10 cellular contexts compared by ENCODE assay signal in genomic region chr17:66469088-66469442, GRCh38.
DNase-seq lines count a peak whose midpoint lies in the region; ATAC-seq and TF ChIP-seq lines count a peak whose summit lies in the region.
"Had no signal": no experiment of that assay in that cellular context is flagged by ENCODE, and none has a peak within 500 bp of the region (broad histone marks: within the 10 kb centered on the region; RNA-seq: fewer than 3 reads in every experiment).

No MANE protein-coding gene starts in this region.

- H3K27me3 Mint-ChIP-seq in activated naive CD4-positive, alpha-beta T cell treated with anti-CD3 and anti-CD28 coated beads, Interleukin-2, amount 10 ng/mL, durations not matched to agents 7 days and 5 days = no peaks in the 10 kb centered on the region
- H3K27me3 Mint-ChIP-seq in activated naive CD4-positive, alpha-beta T cell treated with anti-CD3 and anti-CD28 coated beads for 36 hours (ENCODE audit: low read depth) = no peaks in the 10 kb centered on the region
- H3K27me3 Mint-ChIP-seq in activated naive CD8-positive, alpha-beta T cell = no peaks in the 10 kb centered on the region

- H3K9me3 Mint-ChIP-seq in activated naive CD4-positive, alpha-beta T cell treated with anti-CD3 and anti-CD28 coated beads, Interleukin-2, amount 10 ng/mL, durations not matched to agents 7 days and 5 days = no peaks in the 10 kb centered on the region
- no peaks in the 10 kb centered on the region for H3K9me3 Mint-ChIP-seq in activated naive CD4-positive, alpha-beta T cell treated with anti-CD3 and anti-CD28 coated beads for 36 hours
- no peaks in the 10 kb centered on the region for H3K9me3 Mint-ChIP-seq in activated naive CD8-positive, alpha-beta T cell (ENCODE audit: low read depth)
- H3K9me3 Mint-ChIP-seq: activated T-cell treated with anti-CD3 and anti-CD28 coated beads, Interleukin-2, amount 50 U/mL, for 4 hours had no signal

- H3K36me3 ChIP-seq in gastroesophageal sphincter = no peaks in the 10 kb centered on the region

- no peak for TF ChIP-seq POLR2A in gastroesophageal sphincter (IDR thresholded peaks at IDR 0.05)

- intact Hi-C loops in activated naive CD4-positive, alpha-beta T cell treated with anti-CD3 and anti-CD28 coated beads for 36 hours (cut with micrococcal nuclease) = loop anchor here (5.0 kb wide), 1 partner anchor 1347 kb away; no protein-coding TSS in a partner anchor

- H3K4me3 Mint-ChIP-seq in activated naive CD4-positive, alpha-beta T cell treated with anti-CD3 and anti-CD28 coated beads, Interleukin-2, amount 10 ng/mL, durations not matched to agents 7 days and 5 days = no peak overlapping the region
- H3K4me3 Mint-ChIP-seq in activated naive CD4-positive, alpha-beta T cell treated with anti-CD3 and anti-CD28 coated beads for 36 hours = no peak overlapping the region
- no peak overlapping the region for H3K4me3 Mint-ChIP-seq in activated naive CD8-positive, alpha-beta T cell
- H3K4me3 Mint-ChIP-seq: activated T-cell treated with anti-CD3 and anti-CD28 coated beads, Interleukin-2, amount 50 U/mL, for 4 hours had no signal

- H3K36me3 Mint-ChIP-seq in activated naive CD4-positive, alpha-beta T cell treated with anti-CD3 and anti-CD28 coated beads, Interleukin-2, amount 10 ng/mL, durations not matched to agents 7 days and 5 days = peaks cover 26% of the 10 kb centered on the region
- H3K36me3 Mint-ChIP-seq in activated naive CD4-positive, alpha-beta T cell treated with anti-CD3 and anti-CD28 coated beads for 36 hours (ENCODE audit: low read depth) = peaks cover 2% of the 10 kb centered on the region
- peaks cover 10% of the 10 kb centered on the region for H3K36me3 Mint-ChIP-seq in activated naive CD8-positive, alpha-beta T cell

- H3K27ac ChIP-seq in temporal lobe (ENCODE audit: low read depth, low read length) = peak overlapping the region; percentile 27
- peak overlapping the region in 2 of 4 donors; percentile 59 to 75 for H3K27ac ChIP-seq in gastroesophageal sphincter
- H3K27ac ChIP-seq: KMS-11 had no signal

- ATAC-seq in GM19455 (IDR thresholded peaks at IDR 0.05; ENCODE audit: unreplicated experiment) (no peak), gastroesophageal sphincter (no peak), GM18907 (IDR thresholded peaks at IDR 0.05; ENCODE audit: unreplicated experiment) (no peak)
- ATAC-seq: activated T-cell treated with anti-CD3 and anti-CD28 coated beads, Interleukin-2, amount 50 U/mL, for 4 hours had no signal

- H3K4me1 Mint-ChIP-seq in activated naive CD4-positive, alpha-beta T cell treated with anti-CD3 and anti-CD28 coated beads, Interleukin-2, amount 10 ng/mL, durations not matched to agents 7 days and 5 days = peaks cover 60% of the 10 kb centered on the region
- H3K4me1 Mint-ChIP-seq in activated naive CD4-positive, alpha-beta T cell treated with anti-CD3 and anti-CD28 coated beads for 36 hours (ENCODE audit: low read depth) = peaks cover 71% of the 10 kb centered on the region
- peaks cover 79% of the 10 kb centered on the region for H3K4me1 Mint-ChIP-seq in activated naive CD8-positive, alpha-beta T cell (ENCODE audit: low read depth)

- no peaks in the 10 kb centered on the region for H3K9me3 ChIP-seq in gastroesophageal sphincter

- H3K27ac Mint-ChIP-seq in activated naive CD4-positive, alpha-beta T cell treated with anti-CD3 and anti-CD28 coated beads, Interleukin-2, amount 10 ng/mL, durations not matched to agents 7 days and 5 days = peak overlapping the region; percentile 54
- H3K27ac Mint-ChIP-seq in activated naive CD4-positive, alpha-beta T cell treated with anti-CD3 and anti-CD28 coated beads for 36 hours = no peak overlapping the region
- peak overlapping the region; percentile 95 for H3K27ac Mint-ChIP-seq in activated naive CD8-positive, alpha-beta T cell

- DNase-seq in activated naive CD4-positive, alpha-beta T cell treated with anti-CD3 and anti-CD28 coated beads, Interleukin-2, amount 10 ng/mL, durations not matched to agents 7 days and 5 days = no peak
- no peak for DNase-seq in activated naive CD4-positive, alpha-beta T cell treated with anti-CD3 and anti-CD28 coated beads for 36 hours
- peak; percentile 49 for DNase-seq in left kidney (ENCODE audit: low read depth, low spot score)
- DNase-seq: activated T-cell treated with anti-CD3 and anti-CD28 coated beads, Interleukin-2, amount 50 U/mL, for 4 hours had no signal

- TF ChIP-seq CTCF in gastroesophageal sphincter (IDR thresholded peaks at IDR 0.05) = no peak

- WGBS in gastroesophageal sphincter (ENCODE audit: low coverage in 1 of 2), 2 donors = 49% methylated on average over 3 of the region's 3 CpGs

- peaks cover 0 to 48% (median 24%) of the 10 kb centered on the region in 3 donors for H3K4me1 ChIP-seq in gastroesophageal sphincter

- H3K27me3 ChIP-seq in gastroesophageal sphincter = no peaks in the 10 kb centered on the region

- TF ChIP-seq EP300 in gastroesophageal sphincter (IDR thresholded peaks at IDR 0.05) = no peak

- H3K4me3 ChIP-seq in gastroesophageal sphincter = no peak overlapping the region

- CTCF ChIA-PET in activated naive CD4-positive, alpha-beta T cell treated with anti-CD3 and anti-CD28 coated beads, Interleukin-2, amount 10 ng/mL, durations not matched to agents 7 days and 5 days (lab: Charles Lee) = interaction anchor here (0.8 kb wide), 1 partner anchor 98 kb away, joined by 4 read pairs; no protein-coding TSS in a partner anchor
- CTCF ChIA-PET in activated naive CD4-positive, alpha-beta T cell treated with anti-CD3 and anti-CD28 coated beads for 36 hours (lab: Charles Lee) = interaction anchor here (0.8 kb wide), 1 partner anchor 14 kb away, joined by 3 read pairs; no protein-coding TSS in a partner anchor
